8 cellular contexts compared by ENCODE assay signal in genomic region chr11:132125855-132126841, GRCh38.
DNase-seq lines count a peak whose midpoint lies in the region; ATAC-seq, FAIRE-seq and TF ChIP-seq lines count a peak whose summit lies in the region.

No MANE protein-coding gene starts in this region.

- H2AK5ac ChIP-seq in mesendoderm (ENCODE audit: low read length), result no peak overlapping the region

- no peak overlapping the region for H4K5ac ChIP-seq in mesendoderm (ENCODE audit: low read length)

- no peak for TF ChIP-seq POLR2A in GM12892 (IDR thresholded peaks at IDR 0.05; ENCODE audit: low read depth, low read length)

- no peak overlapping the region for H3K27ac ChIP-seq in mesendoderm (ENCODE audit: low read depth, low read length)
- no peak overlapping the region for H3K27ac ChIP-seq in effector memory CD4-positive, alpha-beta T cell (ENCODE audit: insufficient read depth, low read length, poor library complexity, severe bottlenecking)

- H3K4me2 ChIP-seq in mesendoderm (ENCODE audit: low read length), result peak overlapping the region; percentile 90

- H4K8ac ChIP-seq in mesendoderm (ENCODE audit: low read depth, low read length), result no peak overlapping the region

- H2BK120ac ChIP-seq in mesendoderm (ENCODE audit: low read depth, low read length), result no peak overlapping the region

- H2BK15ac ChIP-seq in mesendoderm (replicated peaks; ENCODE audit: low read depth), result no peak overlapping the region

- H3K18ac ChIP-seq in mesendoderm (ENCODE audit: low read length), result no peak overlapping the region

- H3K4me3 ChIP-seq in mesendoderm (ENCODE audit: low read length), result peak overlapping the region; percentile 32
- no peak overlapping the region for H3K4me3 ChIP-seq in effector memory CD4-positive, alpha-beta T cell (ENCODE audit: insufficient read depth, low read depth, low read length, poor library complexity, severe bottlenecking)

- DNase-seq in NCI-H146 treated with DMSO at 0.1 percent for 48 hours (lab: John Stamatoyannopoulos, UW; ENCODE audit: unreplicated experiment), result peak; percentile 51
- peak; percentile 31 for DNase-seq in dermis blood vessel endothelial cell
- peak; percentile 68 for DNase-seq in mesendoderm
- no peak for DNase-seq in GM12892 (ENCODE audit: insufficient read length)
- DNase-seq in NCI-H2171 treated with DMSO at 0.1 percent for 48 hours (lab: John Stamatoyannopoulos, UW), result no peak
- no peak for DNase-seq in effector memory CD4-positive, alpha-beta T cell
- no peak for DNase-seq in SKM-1 treated with dmso at 0.1 percent for 144 hours (lab: John Stamatoyannopoulos, UW; ENCODE audit: unreplicated experiment)

- H3K56ac ChIP-seq in mesendoderm (ENCODE audit: low read length), result peak overlapping the region; percentile 66

- no peak overlapping the region for H2BK5ac ChIP-seq in mesendoderm (ENCODE audit: low read length)

- H3K9me3 ChIP-seq in effector memory CD4-positive, alpha-beta T cell (ENCODE audit: control insufficient read depth, low read length), result no peaks in the 10 kb centered on the region

- H3K9ac ChIP-seq in mesendoderm (ENCODE audit: low read length), result peak overlapping the region; percentile 39

- H3K27me3 ChIP-seq in mesendoderm (ENCODE audit: insufficient read depth, low read length, poor library complexity), result no peaks in the 10 kb centered on the region
- no peaks in the 10 kb centered on the region for H3K27me3 ChIP-seq in effector memory CD4-positive, alpha-beta T cell (replicated peaks; ENCODE audit: control insufficient read depth, insufficient read depth, low read length, poor library complexity, severe bottlenecking)

- ATAC-seq in GM18909 (IDR thresholded peaks at IDR 0.05; ENCODE audit: poor library complexity, unreplicated experiment), result peak; percentile 59

- H3K36me3 ChIP-seq in mesendoderm (ENCODE audit: control insufficient read depth, insufficient read depth, low read length), result no peaks in the 10 kb centered on the region
- H3K36me3 ChIP-seq in effector memory CD4-positive, alpha-beta T cell (ENCODE audit: control insufficient read depth, insufficient read depth, low read length), result no peaks in the 10 kb centered on the region

- no peaks in the 10 kb centered on the region for H3K79me2 ChIP-seq in mesendoderm (ENCODE audit: control insufficient read depth, insufficient read depth, low read length)

- H3K4ac ChIP-seq in mesendoderm (ENCODE audit: low read depth, low read length), result no peak overlapping the region

- H3K79me1 ChIP-seq in mesendoderm (ENCODE audit: low read length), result no peaks in the 10 kb centered on the region

- no peak for FAIRE-seq in GM12892 (lab: Jason Lieb, UNC)

- H3K23ac ChIP-seq in mesendoderm (ENCODE audit: low read length), result no peak overlapping the region

- H3K4me1 ChIP-seq in mesendoderm (ENCODE audit: control insufficient read depth, low read depth, low read length), result no peaks in the 10 kb centered on the region
- H3K4me1 ChIP-seq in effector memory CD4-positive, alpha-beta T cell (ENCODE audit: control insufficient read depth, insufficient read depth, low read length, poor library complexity, severe bottlenecking), result no peaks in the 10 kb centered on the region

- no CpG with 5 or more reads among the region's 21 CpGs for WGBS in mesendoderm (ENCODE audit: extremely low coverage, insufficient coverage, low lambda C conversion rate)

Comparison
In these comparisons a context has a peak if more than half of its experiments do, and no peak if none do; other contexts are left out.
1. DNase-seq: peak in NCI-H146 treated with DMSO at 0.1 percent for 48 hours (single experiment), dermis blood vessel endothelial cell (single experiment) and mesendoderm (single experiment); none in GM12892 (single experiment), NCI-H2171 treated with DMSO at 0.1 percent for 48 hours (single experiment), effector memory CD4-positive, alpha-beta T cell (0 of 3) and SKM-1 treated with dmso at 0.1 percent for 144 hours (single experiment).